Comparison of ENCODE assay signal across 11 cellular contexts in genomic region chr18:9506046-9506792, GRCh38. TPM values are rescaled to one million over a fixed set of nuclear protein-coding genes. Genes with fewer than 3 reads are reported as not detected.
DNase-seq lines count a peak whose midpoint lies in the region; ATAC-seq lines count a peak whose summit lies in the region.
"Had no signal": no experiment of that assay in that cellular context is flagged by ENCODE, and none has a peak within 500 bp of the region (broad histone marks: within the 10 kb centered on the region; RNA-seq: fewer than 3 reads in every experiment).

No MANE protein-coding gene starts in this region.

- intact Hi-C loops in Right ventricle myocardium inferior (cut with DNase I), result no loop called here
- intact Hi-C loops in cardiac septum (cut with DNase I), result loop anchor here (10.0 kb wide), 1 partner anchor 151 kb away; no protein-coding TSS in a partner anchor

- ATAC-seq in Right ventricle myocardium inferior (peak; percentile 67), HG03571 (IDR thresholded peaks at IDR 0.05; ENCODE audit: unreplicated experiment) (no peak), HG03342 (IDR thresholded peaks at IDR 0.05; ENCODE audit: unreplicated experiment) (no peak)

- DNase-seq in Right ventricle myocardium inferior (ENCODE audit: missing footprints), result no peak
- no peak for DNase-seq in cardiac septum (ENCODE audit: low spot score)
- DNase-seq in NCI-H69 (lab: John Stamatoyannopoulos, UW), result peak; percentile 47
- DNase-seq in glomerular visceral epithelial cell (ENCODE audit: extremely low spot score), result peak; percentile 59
- no peak for DNase-seq in hippocampal formation (lab: John Stamatoyannopoulos, UW)
- no peak for DNase-seq in AG08395 (ENCODE audit: low spot score)
- DNase-seq: activated T-cell treated with anti-CD3 and anti-CD28 coated beads, Interleukin-2, amount 50 U/mL, for 24 hours; dermis blood vessel endothelial cell; NCI-H2227 treated with DMSO at 0.1 percent for 48 hours had no signal

RNA-seq across cellular contexts. Expression of gene RALBP1, which starts 30.9 kb away (rescaled TPM):
- total RNA-seq in Right ventricle myocardium inferior (48.7 TPM), cardiac septum (51.0 TPM)

Comparison
In these comparisons a context has a peak if more than half of its experiments do, and no peak if none do; other contexts are left out.
1. DNase-seq: peak in NCI-H69 (single experiment) and glomerular visceral epithelial cell (single experiment); none in Right ventricle myocardium inferior (single experiment), cardiac septum (single experiment), hippocampal formation (0 of 2) and AG08395 (single experiment).